Comparison of ENCODE assay signal across 23 cellular contexts in genomic region chr22:44199164-44199563, GRCh38. TPM values are rescaled to one million over a fixed set of nuclear protein-coding genes. Genes with fewer than 3 reads are reported as not detected.
DNase-seq lines count a peak whose midpoint lies in the region; ATAC-seq and TF ChIP-seq lines count a peak whose summit lies in the region.
"Had no signal": no experiment of that assay in that cellular context is flagged by ENCODE, and none has a peak within 500 bp of the region (broad histone marks: within the 10 kb centered on the region; RNA-seq: fewer than 3 reads in every experiment).

No MANE protein-coding gene starts in this region.

- POLR2A ChIA-PET in CD8-positive, alpha-beta T cell (lab: Charles Lee) = interaction anchor here (1.3 kb wide), 1 partner anchor 16 kb away, joined by 3 read pairs; no protein-coding TSS in a partner anchor
- POLR2A ChIA-PET in naive thymus-derived CD8-positive, alpha-beta T cell (lab: Charles Lee) = no interaction called here

- no peak for ATAC-seq in CD8-positive, alpha-beta T cell
- ATAC-seq in activated T-helper 17 cell treated with anti-CD3 and anti-CD28 coated beads, Interleukin-2, amount 50 U/mL, for 72 hours (replicated peaks) = no peak
- ATAC-seq in naive thymus-derived CD8-positive, alpha-beta T cell = no peak
- no peak for ATAC-seq in sciatic nerve
- ATAC-seq: HepG2, K562, Right ventricle myocardium inferior had no signal

- H3K4me1 ChIP-seq in BLaER1 = peaks cover 56% of the 10 kb centered on the region
- peaks cover 20% of the 10 kb centered on the region for H3K4me1 ChIP-seq in CD8-positive, alpha-beta T cell (ENCODE audit: insufficient read depth, low read length)
- H3K4me1 ChIP-seq: SJCRH30 had no signal

- H4K20me1 ChIP-seq in BLaER1 = peaks cover 57% of the 10 kb centered on the region

- H3K4me3 Mint-ChIP-seq in CD8-positive, alpha-beta T cell = no peak overlapping the region
- no peak overlapping the region for H3K4me3 Mint-ChIP-seq in activated T-helper 17 cell treated with anti-CD3 and anti-CD28 coated beads, Interleukin-2, amount 50 U/mL, for 72 hours
- no peak overlapping the region for H3K4me3 Mint-ChIP-seq in naive thymus-derived CD8-positive, alpha-beta T cell

- peak overlapping the region; percentile 85; the same call in 1 of the 2 replicates for H3K4me2 ChIP-seq in BLaER1
- H3K4me2 ChIP-seq: PC-9 had no signal

- H3K9me3 ChIP-seq in BLaER1 = no peaks in the 10 kb centered on the region
- H3K9me3 ChIP-seq in CD8-positive, alpha-beta T cell (ENCODE audit: low read length) = no peaks in the 10 kb centered on the region
- H3K9me3 ChIP-seq: SJCRH30 had no signal

- H3K9me3 Mint-ChIP-seq in CD8-positive, alpha-beta T cell = no peaks in the 10 kb centered on the region
- H3K9me3 Mint-ChIP-seq in activated T-helper 17 cell treated with anti-CD3 and anti-CD28 coated beads, Interleukin-2, amount 50 U/mL, for 72 hours = no peaks in the 10 kb centered on the region
- H3K9me3 Mint-ChIP-seq in naive thymus-derived CD8-positive, alpha-beta T cell = peaks cover 0 to 1% (median 0%) of the 10 kb centered on the region in 9 donors

- H3K27me3 Mint-ChIP-seq in CD8-positive, alpha-beta T cell (ENCODE audit: low read depth) = no peaks in the 10 kb centered on the region
- no peaks in the 10 kb centered on the region for H3K27me3 Mint-ChIP-seq in activated T-helper 17 cell treated with anti-CD3 and anti-CD28 coated beads, Interleukin-2, amount 50 U/mL, for 72 hours
- H3K27me3 Mint-ChIP-seq in naive thymus-derived CD8-positive, alpha-beta T cell = no peaks in the 10 kb centered on the region

- DNase-seq in CD8-positive, alpha-beta T cell = no peak
- peak in 1 of 10 donors; percentile 10 for DNase-seq in naive thymus-derived CD8-positive, alpha-beta T cell
- DNase-seq in stimulated activated CD4-positive, alpha-beta T cell treated with anti-CD3 and anti-CD28 coated beads, Interleukin-4, amount 100 ng/mL, for 1 hour = no peak
- DNase-seq in sciatic nerve (ENCODE audit: low spot score) (no peak), iPS-NIHi7 (ENCODE audit: extremely low spot score) (no peak), SK-N-DZ (ENCODE audit: low spot score) (no peak)
- DNase-seq: C1 segment of cervical spinal cord, Calu3, DMS79 treated with DMSO at 0.1 percent for 48 hours, Kasumi-1, MG63, NCI-H1105 treated with DMSO at 0.1 percent for 48 hours, NCI-H146, NCI-H1930, NCI-H526 treated with DMSO at 0.1 percent for 48 hours, PC-9, SJCRH30 had no signal

- H3K36me3 ChIP-seq in BLaER1 = peaks cover 11% of the 10 kb centered on the region; the same call in 1 of the 2 replicates
- peaks cover 14% of the 10 kb centered on the region for H3K36me3 ChIP-seq in CD8-positive, alpha-beta T cell (ENCODE audit: insufficient read depth, low read length)
- H3K36me3 ChIP-seq: MG63, SJCRH30 had no signal

- peaks cover 72% of the 10 kb centered on the region for H3K36me3 Mint-ChIP-seq in CD8-positive, alpha-beta T cell
- H3K36me3 Mint-ChIP-seq in activated T-helper 17 cell treated with anti-CD3 and anti-CD28 coated beads, Interleukin-2, amount 50 U/mL, for 72 hours (ENCODE audit: low read depth) = peaks cover 22% of the 10 kb centered on the region
- peaks cover 0 to 69% (median 27%) of the 10 kb centered on the region in 3 donors for H3K36me3 Mint-ChIP-seq in naive thymus-derived CD8-positive, alpha-beta T cell

- H3K27ac ChIP-seq in BLaER1 = no peak overlapping the region
- H3K27ac ChIP-seq in CD8-positive, alpha-beta T cell (ENCODE audit: low read depth, low read length) = no peak overlapping the region
- H3K27ac ChIP-seq: PC-9, SJCRH30 had no signal

- no peak overlapping the region for H3K4me3 ChIP-seq in BLaER1
- no peak overlapping the region for H3K4me3 ChIP-seq in CD8-positive, alpha-beta T cell (ENCODE audit: low read depth, low read length)
- H3K4me3 ChIP-seq: K562, MG63, PC-9, SJCRH30 had no signal

- peaks cover 33% of the 10 kb centered on the region for H3K4me1 Mint-ChIP-seq in CD8-positive, alpha-beta T cell (ENCODE audit: low read depth)
- H3K4me1 Mint-ChIP-seq in activated T-helper 17 cell treated with anti-CD3 and anti-CD28 coated beads, Interleukin-2, amount 50 U/mL, for 72 hours = peaks cover 19% of the 10 kb centered on the region
- peaks cover 29 to 52% (median 37%) of the 10 kb centered on the region in 4 donors for H3K4me1 Mint-ChIP-seq in naive thymus-derived CD8-positive, alpha-beta T cell

- peak overlapping the region; percentile 79 for H3K27ac Mint-ChIP-seq in CD8-positive, alpha-beta T cell
- peak overlapping the region; percentile 62 for H3K27ac Mint-ChIP-seq in activated T-helper 17 cell treated with anti-CD3 and anti-CD28 coated beads, Interleukin-2, amount 50 U/mL, for 72 hours
- peak overlapping the region in 6 of 10 donors; percentile 22 to 86 (median 48) for H3K27ac Mint-ChIP-seq in naive thymus-derived CD8-positive, alpha-beta T cell

- peaks cover 10% of the 10 kb centered on the region; the same call in 1 of the 2 replicates for H3K27me3 ChIP-seq in BLaER1
- no peaks in the 10 kb centered on the region for H3K27me3 ChIP-seq in CD8-positive, alpha-beta T cell (ENCODE audit: insufficient read depth, low read length)
- H3K27me3 ChIP-seq: MG63 had no signal

- no peak overlapping the region for H3K9ac ChIP-seq in BLaER1

- intact Hi-C loops in CD8-positive, alpha-beta T cell (cut with DNase I, micrococcal nuclease) = no loop called here
- intact Hi-C loops in sciatic nerve (cut with DNase I) = no loop called here

- no peak for TF ChIP-seq CTCF in CD8-positive, alpha-beta T cell (IDR thresholded peaks at IDR 0.05)

- CTCF ChIA-PET in CD8-positive, alpha-beta T cell (lab: Charles Lee) = no interaction called here

RNA-seq across cellular contexts. Expression of gene PARVG, which starts 18.4 kb away (rescaled TPM):
- total RNA-seq in CD8-positive, alpha-beta T cell = 100 to 1,000 TPM; 122 to 124 TPM
- total RNA-seq in activated T-helper 17 cell treated with anti-CD3 and anti-CD28 coated beads, Interleukin-2, amount 50 U/mL, for 72 hours = 10 to 100 TPM; 34.9 to 35.8 TPM
- 100 to 1,000 TPM; 224 to 229 TPM for total RNA-seq in naive thymus-derived CD8-positive, alpha-beta T cell
- polyA plus RNA-seq in naive thymus-derived CD8-positive, alpha-beta T cell = 10 to 100 TPM; 60.6 to 77.8 (median 67.0) TPM
- total RNA-seq in sciatic nerve = 16.7 TPM
- not detected in 2 replicates for polyA plus RNA-seq in SK-N-DZ (2014; cell fraction: cytosol; rRNA removed)
- not detected in 2 replicates for polyA plus RNA-seq in SK-N-DZ (2014; cell fraction: nucleus; rRNA removed)
- total RNA-seq: Calu3, HepG2, NCI-H460, PC-9, SJCRH30 had no signal
- polyA plus RNA-seq: HepG2, K562 had no signal
